In genomic region chr18:51191139-51191717, GRCh38 we compare ENCODE assay signal across 9 cellular contexts. TPM values are rescaled to one million over a fixed set of nuclear protein-coding genes. Genes with fewer than 3 reads are reported as not detected.
DNase-seq lines count a peak whose midpoint lies in the region; ATAC-seq, FAIRE-seq and TF ChIP-seq lines count a peak whose summit lies in the region.
"Had no signal": no experiment of that assay in that cellular context is flagged by ENCODE, and none has a peak within 500 bp of the region (broad histone marks: within the 10 kb centered on the region; RNA-seq: fewer than 3 reads in every experiment).

No MANE protein-coding gene starts in this region.

- H3K4me3 ChIP-seq in astrocyte (ENCODE audit: insufficient read depth, low read depth, low read length) (no peak overlapping the region), skeletal muscle satellite cell (ENCODE audit: low read length) (no peak overlapping the region)

- H3K4me1 ChIP-seq in astrocyte (ENCODE audit: insufficient read depth, low read length) (peaks cover 28% of the 10 kb centered on the region), skeletal muscle satellite cell (ENCODE audit: control insufficient read depth, insufficient read depth, low read length) (peaks cover 46% of the 10 kb centered on the region)

- H3K4me1 Mint-ChIP-seq in activated CD4-positive, alpha-beta T cell treated with anti-CD3 and anti-CD28 coated beads, Interleukin-2, amount 10 ng/mL, durations not matched to agents 7 days and 5 days, result peaks cover 66% of the 10 kb centered on the region
- peaks cover 41% of the 10 kb centered on the region for H3K4me1 Mint-ChIP-seq in astrocyte (ENCODE audit: low read depth, unreplicated experiment)

- TF ChIP-seq CTCF in astrocyte (IDR thresholded peaks at IDR 0.05; ENCODE audit: insufficient read depth, low read depth, low read length), result no peak

- ATAC-seq in GM19324 (IDR thresholded peaks at IDR 0.05; ENCODE audit: low FRiP score, unreplicated experiment), result no peak

- H3K27ac Mint-ChIP-seq in activated CD4-positive, alpha-beta T cell treated with anti-CD3 and anti-CD28 coated beads, Interleukin-2, amount 10 ng/mL, durations not matched to agents 7 days and 5 days, result peak overlapping the region; percentile 78
- no peak overlapping the region for H3K27ac Mint-ChIP-seq in astrocyte (ENCODE audit: unreplicated experiment)

- peaks cover 100% of the 10 kb centered on the region for H3K79me2 ChIP-seq in astrocyte (ENCODE audit: insufficient read depth, low read length)

- peaks cover 40% of the 10 kb centered on the region for H3K36me3 Mint-ChIP-seq in activated CD4-positive, alpha-beta T cell treated with anti-CD3 and anti-CD28 coated beads, Interleukin-2, amount 10 ng/mL, durations not matched to agents 7 days and 5 days (ENCODE audit: low read depth)
- H3K36me3 Mint-ChIP-seq in astrocyte (ENCODE audit: low read depth, unreplicated experiment), result peaks cover 6% of the 10 kb centered on the region

- peaks cover 95% of the 10 kb centered on the region for H4K20me1 ChIP-seq in astrocyte (ENCODE audit: insufficient read depth, low read length)

- CTCF ChIA-PET in activated CD4-positive, alpha-beta T cell treated with anti-CD3 and anti-CD28 coated beads, Interleukin-2, amount 10 ng/mL, durations not matched to agents 7 days and 5 days (lab: Charles Lee), result no interaction called here

- H3K36me3 ChIP-seq in astrocyte (ENCODE audit: insufficient read depth, low read length) (no peaks in the 10 kb centered on the region), skeletal muscle satellite cell (ENCODE audit: insufficient read depth, low read length) (peaks cover 4% of the 10 kb centered on the region)

- H3K27ac ChIP-seq in astrocyte (ENCODE audit: low read depth, low read length), result no peak overlapping the region

- no peaks in the 10 kb centered on the region for H3K27me3 Mint-ChIP-seq in activated CD4-positive, alpha-beta T cell treated with anti-CD3 and anti-CD28 coated beads, Interleukin-2, amount 10 ng/mL, durations not matched to agents 7 days and 5 days
- H3K27me3 Mint-ChIP-seq in astrocyte (ENCODE audit: low read depth, unreplicated experiment), result no peaks in the 10 kb centered on the region

- no peak overlapping the region for H2AFZ ChIP-seq in astrocyte (ENCODE audit: low read depth, low read length)

- H3K4me2 ChIP-seq in astrocyte (ENCODE audit: low read length) (peak overlapping the region; percentile 5), skeletal muscle satellite cell (ENCODE audit: low read length) (peak overlapping the region; percentile 34)

- DNase-seq in activated CD4-positive, alpha-beta T cell treated with anti-CD3 and anti-CD28 coated beads, Interleukin-2, amount 10 ng/mL, durations not matched to agents 7 days and 5 days, result peak; percentile 31
- DNase-seq in activated CD4-positive, alpha-beta T cell treated with anti-CD3 and anti-CD28 coated beads for 1 hour, result no peak
- peak; percentile 70 for DNase-seq in NAMALWA (ENCODE audit: low spot score)
- DNase-seq in astrocyte (ENCODE audit: low read depth), result peak; percentile 16
- no peak for DNase-seq in COLO668 (lab: John Stamatoyannopoulos, UW; ENCODE audit: unreplicated experiment)
- DNase-seq in NCI-H1092 treated with DMSO at 0.1 percent for 48 hours (lab: John Stamatoyannopoulos, UW), result no peak
- DNase-seq: ACHN had no signal

- H3K27me3 ChIP-seq in astrocyte (ENCODE audit: insufficient read depth, low read length), result no peaks in the 10 kb centered on the region
- no peaks in the 10 kb centered on the region for H3K27me3 ChIP-seq in skeletal muscle satellite cell (ENCODE audit: control insufficient read depth, insufficient read depth, low read length)

- no peak for FAIRE-seq in astrocyte (lab: Jason Lieb, UNC)

- H3K9me3 ChIP-seq in astrocyte (ENCODE audit: insufficient read depth, low read depth, low read length), result no peaks in the 10 kb centered on the region
- H3K9me3 ChIP-seq in skeletal muscle satellite cell (replicated peaks; ENCODE audit: low read length), result no peaks in the 10 kb centered on the region

- H3K9me3 Mint-ChIP-seq in activated CD4-positive, alpha-beta T cell treated with anti-CD3 and anti-CD28 coated beads, Interleukin-2, amount 10 ng/mL, durations not matched to agents 7 days and 5 days, result no peaks in the 10 kb centered on the region
- H3K9me3 Mint-ChIP-seq in astrocyte (ENCODE audit: unreplicated experiment), result no peaks in the 10 kb centered on the region

- H3K9ac ChIP-seq in astrocyte (ENCODE audit: low read length) (no peak overlapping the region), skeletal muscle satellite cell (ENCODE audit: low read depth, low read length) (no peak overlapping the region)

- POLR2A ChIA-PET in activated CD4-positive, alpha-beta T cell treated with anti-CD3 and anti-CD28 coated beads, Interleukin-2, amount 10 ng/mL, durations not matched to agents 7 days and 5 days (lab: Charles Lee), result no interaction called here

- no peak overlapping the region for H3K4me3 Mint-ChIP-seq in activated CD4-positive, alpha-beta T cell treated with anti-CD3 and anti-CD28 coated beads, Interleukin-2, amount 10 ng/mL, durations not matched to agents 7 days and 5 days
- H3K4me3 Mint-ChIP-seq in astrocyte (ENCODE audit: unreplicated experiment), result no peak overlapping the region

RNA-seq across cellular contexts. Expression of gene MEX3C, which starts 6.3 kb away (rescaled TPM):
- 10 to 100 TPM; 49.6 to 58.2 TPM for total RNA-seq in activated CD4-positive, alpha-beta T cell treated with anti-CD3 and anti-CD28 coated beads, Interleukin-2, amount 10 ng/mL, durations not matched to agents 7 days and 5 days
- total RNA-seq in astrocyte, result 72.2 TPM in 2 replicates
- 29.5 and 30.4 TPM in 2 replicates for total RNA-seq in skeletal muscle satellite cell (2012; rRNA removed)

Comparison
In these comparisons a context has a peak if more than half of its experiments do, and no peak if none do; other contexts are left out.
1. DNase-seq: peak in activated CD4-positive, alpha-beta T cell treated with anti-CD3 and anti-CD28 coated beads, Interleukin-2, amount 10 ng/mL, durations not matched to agents 7 days and 5 days (single experiment), NAMALWA (single experiment) and astrocyte (single experiment); none in activated CD4-positive, alpha-beta T cell treated with anti-CD3 and anti-CD28 coated beads for 1 hour (single experiment), COLO668 (single experiment) and NCI-H1092 treated with DMSO at 0.1 percent for 48 hours (single experiment).